ENCODE assay signal across 34 cellular contexts in genomic region chr1:119806489-119806888, GRCh38. TPM values are rescaled to one million over a fixed set of nuclear protein-coding genes. Genes with fewer than 3 reads are reported as not detected.
"Had no signal": no experiment of that assay in that cellular context is flagged by ENCODE, and none has a peak within 500 bp of the region (broad histone marks: within the 10 kb centered on the region; RNA-seq: fewer than 3 reads in every experiment).

No MANE protein-coding gene starts in this region.

- H3K27me3 ChIP-seq: body of pancreas had no signal

- ATAC-seq: activated CD4-positive, alpha-beta T cell treated with anti-CD3 and anti-CD28 coated beads for 36 hours; activated CD8-positive, alpha-beta memory T cell treated with anti-CD3 and anti-CD28 coated beads, Interleukin-2, amount 10 ng/mL, durations not matched to agents 7 days and 5 days; activated CD8-positive, alpha-beta T cell treated with anti-CD3 and anti-CD28 coated beads, Interleukin-2, amount 10 ng/mL, durations not matched to agents 7 days and 5 days; activated naive CD4-positive, alpha-beta T cell treated with anti-CD3 and anti-CD28 coated beads, Interleukin-2, amount 50 U/mL, for 72 hours; activated T-cell treated with anti-CD3 and anti-CD28 coated beads, Interleukin-2, amount 50 U/mL, for 72 hours; body of pancreas; effector memory CD8-positive, alpha-beta T cell had no signal

- H3K27ac ChIP-seq: adrenal gland, body of pancreas, esophagus squamous epithelium had no signal

- H3K9me3 ChIP-seq: adrenal gland, body of pancreas, esophagus squamous epithelium had no signal

- DNase-seq: activated CD4-positive, alpha-beta memory T cell treated with anti-CD3 and anti-CD28 coated beads for 36 hours; activated CD4-positive, alpha-beta T cell treated with anti-CD3 and anti-CD28 coated beads for 36 hours; activated CD4-positive, alpha-beta T cell treated with anti-CD3 and anti-CD28 coated beads, Interleukin-2, amount 10 ng/mL, durations not matched to agents 24 days and 14 days; activated CD4-positive, CD25-positive, alpha-beta regulatory T cell; activated CD4-positive, CD25-positive, alpha-beta regulatory T cell treated with anti-CD3 and anti-CD28 coated beads, Interleukin-2, amount 50 U/mL, for 72 hours; activated CD8-positive, alpha-beta memory T cell treated with anti-CD3 and anti-CD28 coated beads, Interleukin-2, amount 10 ng/mL, durations not matched to agents 7 days and 5 days; activated CD8-positive, alpha-beta memory T cell treated with anti-CD3 and anti-CD28 coated beads, Interleukin-2, amount 50 U/mL, for 4 hours; activated CD8-positive, alpha-beta T cell treated with anti-CD3 and anti-CD28 coated beads, Interleukin-2, amount 10 ng/mL, durations not matched to agents 7 days and 5 days; activated gamma-delta T cell; activated naive CD4-positive, alpha-beta T cell; activated naive CD4-positive, alpha-beta T cell treated with anti-CD3 and anti-CD28 coated beads, Interleukin-2, amount 10 ng/mL, durations not matched to agents 7 days and 5 days; activated T-cell treated with anti-CD3 and anti-CD28 coated beads, Interleukin-2, amount 50 U/mL, for 1 hour; activated T-cell treated with anti-CD3 and anti-CD28 coated beads, Interleukin-2, amount 50 U/mL, for 72 hours; adrenal gland; amygdala; aorta; body of pancreas; caudate nucleus; cortex of kidney; dermis blood vessel endothelial cell; effector CD4-positive, alpha-beta T cell; effector memory CD8-positive, alpha-beta T cell; erythroblast; esophagus squamous epithelium; foreskin melanocyte; head of caudate nucleus; T-helper 2 cell had no signal

- H3K27ac Mint-ChIP-seq: activated CD4-positive, alpha-beta memory T cell treated with anti-CD3 and anti-CD28 coated beads for 36 hours; activated CD4-positive, alpha-beta T cell treated with anti-CD3 and anti-CD28 coated beads for 36 hours; activated CD4-positive, alpha-beta T cell treated with anti-CD3 and anti-CD28 coated beads, Interleukin-2, amount 10 ng/mL, durations not matched to agents 24 days and 14 days; activated CD8-positive, alpha-beta memory T cell treated with anti-CD3 and anti-CD28 coated beads, Interleukin-2, amount 10 ng/mL, durations not matched to agents 7 days and 5 days; activated CD8-positive, alpha-beta T cell treated with anti-CD3 and anti-CD28 coated beads, Interleukin-2, amount 10 ng/mL, durations not matched to agents 7 days and 5 days; activated naive CD4-positive, alpha-beta T cell treated with anti-CD3 and anti-CD28 coated beads, Interleukin-2, amount 10 ng/mL, durations not matched to agents 7 days and 5 days; activated naive CD4-positive, alpha-beta T cell treated with anti-CD3 and anti-CD28 coated beads, Interleukin-2, amount 50 U/mL, for 72 hours; activated T-cell treated with anti-CD3 and anti-CD28 coated beads, Interleukin-2, amount 50 U/mL, for 72 hours; effector memory CD8-positive, alpha-beta T cell had no signal

- H3K4me1 ChIP-seq: adrenal gland had no signal

- H3K4me3 ChIP-seq: adrenal gland, body of pancreas, esophagus squamous epithelium had no signal

- H3K36me3 ChIP-seq: adrenal gland, esophagus squamous epithelium had no signal

- H3K36me3 Mint-ChIP-seq: activated CD4-positive, alpha-beta memory T cell treated with anti-CD3 and anti-CD28 coated beads for 36 hours; activated CD8-positive, alpha-beta memory T cell treated with anti-CD3 and anti-CD28 coated beads, Interleukin-2, amount 10 ng/mL, durations not matched to agents 7 days and 5 days; activated naive CD4-positive, alpha-beta T cell treated with anti-CD3 and anti-CD28 coated beads, Interleukin-2, amount 10 ng/mL, durations not matched to agents 7 days and 5 days; activated naive CD4-positive, alpha-beta T cell treated with anti-CD3 and anti-CD28 coated beads, Interleukin-2, amount 50 U/mL, for 72 hours had no signal

- FAIRE-seq: colon had no signal

- H3K9me3 Mint-ChIP-seq: activated CD4-positive, alpha-beta memory T cell treated with anti-CD3 and anti-CD28 coated beads for 36 hours; activated CD4-positive, alpha-beta T cell treated with anti-CD3 and anti-CD28 coated beads, Interleukin-2, amount 10 ng/mL, durations not matched to agents 24 days and 14 days; activated naive CD4-positive, alpha-beta T cell treated with anti-CD3 and anti-CD28 coated beads, Interleukin-2, amount 10 ng/mL, durations not matched to agents 7 days and 5 days; activated naive CD4-positive, alpha-beta T cell treated with anti-CD3 and anti-CD28 coated beads, Interleukin-2, amount 50 U/mL, for 72 hours; activated T-cell treated with anti-CD3 and anti-CD28 coated beads, Interleukin-2, amount 50 U/mL, for 72 hours; effector memory CD8-positive, alpha-beta T cell had no signal

- H3K4me3 Mint-ChIP-seq: activated CD4-positive, alpha-beta memory T cell treated with anti-CD3 and anti-CD28 coated beads for 36 hours; activated CD4-positive, alpha-beta T cell treated with anti-CD3 and anti-CD28 coated beads for 36 hours; activated CD4-positive, alpha-beta T cell treated with anti-CD3 and anti-CD28 coated beads, Interleukin-2, amount 10 ng/mL, durations not matched to agents 24 days and 14 days; activated CD8-positive, alpha-beta memory T cell treated with anti-CD3 and anti-CD28 coated beads, Interleukin-2, amount 10 ng/mL, durations not matched to agents 7 days and 5 days; activated CD8-positive, alpha-beta T cell treated with anti-CD3 and anti-CD28 coated beads, Interleukin-2, amount 10 ng/mL, durations not matched to agents 7 days and 5 days; activated naive CD4-positive, alpha-beta T cell treated with anti-CD3 and anti-CD28 coated beads, Interleukin-2, amount 10 ng/mL, durations not matched to agents 7 days and 5 days; activated T-cell treated with anti-CD3 and anti-CD28 coated beads, Interleukin-2, amount 50 U/mL, for 72 hours; effector memory CD8-positive, alpha-beta T cell had no signal

RNA-seq across cellular contexts. Expression of gene REG4, which starts 4.8 kb away (rescaled TPM):
- total RNA-seq: activated CD4-positive, alpha-beta memory T cell treated with anti-CD3 and anti-CD28 coated beads for 36 hours; adrenal gland; aorta; chondrocyte; dermis blood vessel endothelial cell; esophagus squamous epithelium; fibroblast of lung; fibroblast of villous mesenchyme had no signal
- polyA plus RNA-seq: adrenal gland, fibroblast of lung had no signal

RNA-seq across cellular contexts. Expression of gene HMGCS2, which starts 37.8 kb away (rescaled TPM):
- total RNA-seq: activated CD4-positive, alpha-beta memory T cell treated with anti-CD3 and anti-CD28 coated beads for 36 hours; activated CD4-positive, alpha-beta T cell treated with anti-CD3 and anti-CD28 coated beads for 36 hours; activated CD4-positive, alpha-beta T cell treated with anti-CD3 and anti-CD28 coated beads, Interleukin-2, amount 10 ng/mL, durations not matched to agents 24 days and 14 days; activated CD8-positive, alpha-beta memory T cell treated with anti-CD3 and anti-CD28 coated beads for 36 hours; activated CD8-positive, alpha-beta memory T cell treated with anti-CD3 and anti-CD28 coated beads, Interleukin-2, amount 10 ng/mL, durations not matched to agents 7 days and 5 days; activated CD8-positive, alpha-beta T cell treated with anti-CD3 and anti-CD28 coated beads, Interleukin-2, amount 10 ng/mL, durations not matched to agents 7 days and 5 days; activated naive CD4-positive, alpha-beta T cell treated with anti-CD3 and anti-CD28 coated beads, Interleukin-2, amount 50 U/mL, for 72 hours; activated T-cell treated with anti-CD3 and anti-CD28 coated beads, Interleukin-2, amount 50 U/mL, for 72 hours; aorta; chondrocyte; dermis blood vessel endothelial cell; fibroblast of lung; fibroblast of villous mesenchyme; T-helper 1 cell treated with Interleukin-12 subunit alpha and Interleukin-12 subunit beta and Interleukin-4 antibody, amounts not matched to agents 30 ng/mL and 1 ng/mL, for 36 hours had no signal
- polyA plus RNA-seq: fibroblast of lung had no signal
